ENCODE assay signal across 1 cellular context in genomic region chr3:5428607-5429516, GRCh38.
TF ChIP-seq lines count a peak whose summit lies in the region.

No MANE protein-coding gene starts in this region.

TF ChIP-seq in K562, 482 proteins besides CTCF, POLR2A, EP300 and RAD21 (continued from another document and continues in another):
- TF ChIP-seq ZNF407 (IDR thresholded peaks at IDR 0.05; ENCODE audit: low read depth) (no peak), CEBPZ (IDR thresholded peaks at IDR 0.05; ENCODE audit: borderline replicate concordance, low read depth, low read length) (no peak), TEAD2 (tag; IDR thresholded peaks at IDR 0.05) (peak; percentile 50), ZNF79 (CRISPR knock-in tag; IDR thresholded peaks at IDR 0.05; ENCODE audit: low read depth) (peak; percentile 67), VEZF1 (CRISPR knock-in tag; IDR thresholded peaks at IDR 0.05) (peak; percentile 98), TAF7 (tag; IDR thresholded peaks at IDR 0.05) (peak; percentile 50; the same call in 1 of the 2 replicates), ZNF764 (CRISPR knock-in tag; IDR thresholded peaks at IDR 0.05; ENCODE audit: low read depth) (0 out of 2 replicates have a peak, but pooled peaks have one; percentile 24), ZNF449 (CRISPR knock-in tag; IDR thresholded peaks at IDR 0.05) (peak; percentile 73), MNT (conservative IDR thresholded peaks at IDR 0.05) (peak; percentile 71 to 93), SAP30 (IDR thresholded peaks at IDR 0.05; ENCODE audit: borderline replicate concordance, insufficient read depth, low read depth, low read length, poor library complexity, severe bottlenecking) (no peak), IRF9 (tag; IDR thresholded peaks at IDR 0.05) (peak; percentile 44; the same call in 1 of the 2 replicates), FOSL1 (tag; conservative IDR thresholded peaks at IDR 0.05) (peak; percentile 100), NR2C2 (CRISPR knock-in tag; IDR thresholded peaks at IDR 0.05) (no peak), NR2C2 (tag; IDR thresholded peaks at IDR 0.05) (peak; percentile 83), ZNF197 (CRISPR knock-in tag; IDR thresholded peaks at IDR 0.05; ENCODE audit: low read depth) (peak; percentile 96), MEF2D (tag; conservative IDR thresholded peaks at IDR 0.05; ENCODE audit: low read depth) (peak; percentile 86), GABPB2 (CRISPR knock-in tag; conservative IDR thresholded peaks at IDR 0.05) (0 out of 2 replicates have a peak, but pooled peaks have one; percentile 7), KLF16 (IDR thresholded peaks at IDR 0.05) (peak; percentile 99), ZNF311 (CRISPR knock-in tag; IDR thresholded peaks at IDR 0.05) (no peak), ZNF75A (CRISPR knock-in tag; IDR thresholded peaks at IDR 0.05) (peak; percentile 70; the same call in 1 of the 2 replicates), ZEB2 (IDR thresholded peaks at IDR 0.05) (peak; percentile 90), NCOA1 (IDR thresholded peaks at IDR 0.05; ENCODE audit: low read depth) (peak; percentile 98), HDAC8 (tag; IDR thresholded peaks at IDR 0.05) (peak; percentile 82), ZNF121 (CRISPR knock-in tag; conservative IDR thresholded peaks at IDR 0.05) (no peak), CEBPB (tag; IDR thresholded peaks at IDR 0.05) (peak; percentile 72; the same call in 1 of the 2 replicates), ATF1 (CRISPR knock-in tag; IDR thresholded peaks at IDR 0.05) (no peak), ATF1 (tag; IDR thresholded peaks at IDR 0.05) (peak; percentile 95), ARNT (IDR thresholded peaks at IDR 0.05) (peak; percentile 99 to 100), HEY1 (CRISPR knock-in tag; IDR thresholded peaks at IDR 0.05; ENCODE audit: borderline replicate concordance) (peak; percentile 95; the same call in 1 of the 2 replicates), PYGO2 (tag; IDR thresholded peaks at IDR 0.05) (peak; percentile 97), ZNF444 (CRISPR knock-in tag; IDR thresholded peaks at IDR 0.05) (no peak), HOMEZ (CRISPR knock-in tag; IDR thresholded peaks at IDR 0.05) (0 out of 2 replicates have a peak, but pooled peaks have one; percentile 49), ZFP1 (CRISPR knock-in tag; IDR thresholded peaks at IDR 0.05) (0 out of 2 replicates have a peak, but pooled peaks have one; percentile 21), LCOR (CRISPR knock-in tag; IDR thresholded peaks at IDR 0.05) (peak; percentile 98), GTF2B (IDR thresholded peaks at IDR 0.05; ENCODE audit: extremely low read depth, insufficient read length) (no peak), E2F1 (CRISPR knock-in tag; IDR thresholded peaks at IDR 0.05) (peak; percentile 50; the same call in 1 of the 2 replicates), ZFP91 (CRISPR knock-in tag; IDR thresholded peaks at IDR 0.05) (0 out of 2 replicates have a peak, but pooled peaks have one; percentile 36)
